ENCODE assay signal across 11 cellular contexts in the genomic region with DNA sequence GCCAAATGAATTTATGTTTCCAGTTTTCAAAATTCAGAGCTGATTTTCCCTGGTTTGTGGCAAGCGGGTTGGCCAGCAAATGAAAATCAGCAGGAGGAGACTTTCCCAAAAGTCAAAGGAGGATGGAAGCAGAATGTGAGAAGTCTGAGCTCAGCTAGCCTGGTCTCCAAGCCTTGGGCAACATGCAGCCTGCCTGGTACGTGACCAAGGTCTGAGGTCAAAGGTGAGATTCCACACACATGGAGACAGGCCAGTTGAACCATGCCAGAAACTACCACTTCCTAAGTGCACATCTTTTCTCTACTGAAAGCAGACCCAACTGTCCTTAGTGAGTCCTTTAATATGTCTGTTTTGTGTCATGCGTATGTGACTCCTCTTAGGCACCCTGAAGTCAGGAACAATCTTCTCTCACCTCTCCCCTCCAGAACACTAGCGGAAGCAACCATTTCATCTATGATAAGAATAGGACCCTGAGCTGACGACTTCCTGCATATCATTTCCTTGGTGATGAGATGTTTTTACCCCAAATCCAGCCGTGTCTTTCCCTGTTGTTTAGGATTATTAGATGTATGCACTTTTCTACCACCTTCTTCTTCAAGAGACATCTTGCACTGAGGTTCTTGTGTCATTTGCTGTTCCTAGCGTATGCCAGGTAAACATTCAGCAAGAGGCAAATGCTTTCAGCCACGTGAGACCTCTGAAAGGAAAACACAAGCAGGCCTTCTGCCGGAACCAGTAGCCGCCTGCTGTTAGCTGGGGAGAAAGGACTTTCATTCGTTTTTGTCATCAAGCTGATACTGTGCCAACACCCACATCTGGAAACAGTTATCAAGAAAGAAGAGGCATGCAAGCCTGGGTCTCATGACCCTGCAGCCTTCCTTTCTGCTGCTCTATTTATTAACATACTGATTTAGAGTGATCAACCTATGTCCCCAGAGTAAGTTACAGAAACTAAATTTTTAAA. TPM values are rescaled to one million over a fixed set of nuclear protein-coding genes. Genes with fewer than 3 reads are reported as not detected.
DNase-seq lines count a peak whose midpoint lies in the region; TF ChIP-seq lines count a peak whose summit lies in the region.
"Had no signal": no experiment of that assay in that cellular context is flagged by ENCODE, and none has a peak within 500 bp of the region (broad histone marks: within the 10 kb centered on the region; RNA-seq: fewer than 3 reads in every experiment).

No MANE protein-coding gene starts in this region.

- H3K27me3 Mint-ChIP-seq in dendritic cell treated with granulocyte-macrophage colony-stimulating factor and Interleukin-4, amounts not matched to agents 40 ng/mL and 50 ng/mL, for 4 days = no peaks in the 10 kb centered on the region
- H3K27me3 Mint-ChIP-seq in progenitor cell of endocrine pancreas = peaks cover 48% of the 10 kb centered on the region
- peaks cover 10% of the 10 kb centered on the region for H3K27me3 Mint-ChIP-seq in activated naive CD4-positive, alpha-beta T cell treated with anti-CD3 and anti-CD28 coated beads, Interleukin-2, amount 10 ng/mL, durations not matched to agents 7 days and 5 days

- H3K4me3 ChIP-seq in AG04449 (ENCODE audit: low read depth, low read length) = no peak overlapping the region

- intact Hi-C loops in dendritic cell treated with granulocyte-macrophage colony-stimulating factor and Interleukin-4, amounts not matched to agents 40 ng/mL and 50 ng/mL, for 4 days (cut with micrococcal nuclease) = no loop called here
- intact Hi-C loops in head of caudate nucleus (cut with DNase I) = no loop called here

- DNase-seq in AG04449 (ENCODE audit: low read depth, low spot score) = peak; percentile 96
- DNase-seq in NCI-H446 treated with DMSO at 0.1 percent for 48 hours (lab: John Stamatoyannopoulos, UW) = peak; percentile 25
- peak; percentile 60 for DNase-seq in mucosa of gallbladder (ENCODE audit: low spot score)
- DNase-seq in head of caudate nucleus = no peak
- DNase-seq in cerebellar cortex (ENCODE audit: low spot score) = no peak
- DNase-seq in progenitor cell of endocrine pancreas (ENCODE audit: low spot score, unreplicated experiment) = no peak
- no peak for DNase-seq in activated naive CD4-positive, alpha-beta T cell treated with anti-CD3 and anti-CD28 coated beads, Interleukin-2, amount 10 ng/mL, durations not matched to agents 7 days and 5 days
- DNase-seq: activated naive CD8-positive, alpha-beta T cell treated with anti-CD3 and anti-CD28 coated beads, Interleukin-2, amount 50 U/mL, for 24 hours; CD4-positive, alpha-beta T cell; stimulated activated CD8-positive, alpha-beta memory T cell treated with anti-CD3 and anti-CD28 coated beads, Interleukin-4, amount 100 ng/mL, for 48 hours had no signal

- H3K4me3 Mint-ChIP-seq in dendritic cell treated with granulocyte-macrophage colony-stimulating factor and Interleukin-4, amounts not matched to agents 40 ng/mL and 50 ng/mL, for 4 days = no peak overlapping the region
- no peak overlapping the region for H3K4me3 Mint-ChIP-seq in progenitor cell of endocrine pancreas (ENCODE audit: low read depth)
- H3K4me3 Mint-ChIP-seq in activated naive CD4-positive, alpha-beta T cell treated with anti-CD3 and anti-CD28 coated beads, Interleukin-2, amount 10 ng/mL, durations not matched to agents 7 days and 5 days = no peak overlapping the region
- H3K4me3 Mint-ChIP-seq: activated naive CD8-positive, alpha-beta T cell treated with anti-CD3 and anti-CD28 coated beads, Interleukin-2, amount 50 U/mL, for 24 hours; CD4-positive, alpha-beta T cell had no signal

- CTCF ChIA-PET in AG04449 (lab: Yijun Ruan, JAX) = interaction anchor here (0.6 to 2.3 kb wide), 11 partner anchors 9 to 78 kb away, joined by 3 to 8 read pairs (median 3); no protein-coding TSS in a partner anchor
- CTCF ChIA-PET in activated naive CD4-positive, alpha-beta T cell treated with anti-CD3 and anti-CD28 coated beads, Interleukin-2, amount 10 ng/mL, durations not matched to agents 7 days and 5 days (lab: Charles Lee) = no interaction called here

- no peaks in the 10 kb centered on the region for H3K36me3 Mint-ChIP-seq in dendritic cell treated with granulocyte-macrophage colony-stimulating factor and Interleukin-4, amounts not matched to agents 40 ng/mL and 50 ng/mL, for 4 days (ENCODE audit: low read depth)
- no peaks in the 10 kb centered on the region for H3K36me3 Mint-ChIP-seq in progenitor cell of endocrine pancreas (ENCODE audit: insufficient read depth)
- H3K36me3 Mint-ChIP-seq in activated naive CD4-positive, alpha-beta T cell treated with anti-CD3 and anti-CD28 coated beads, Interleukin-2, amount 10 ng/mL, durations not matched to agents 7 days and 5 days = no peaks in the 10 kb centered on the region

- peak overlapping the region; percentile 77 for H3K27ac Mint-ChIP-seq in dendritic cell treated with granulocyte-macrophage colony-stimulating factor and Interleukin-4, amounts not matched to agents 40 ng/mL and 50 ng/mL, for 4 days
- H3K27ac Mint-ChIP-seq in progenitor cell of endocrine pancreas = no peak overlapping the region
- H3K27ac Mint-ChIP-seq in activated naive CD4-positive, alpha-beta T cell treated with anti-CD3 and anti-CD28 coated beads, Interleukin-2, amount 10 ng/mL, durations not matched to agents 7 days and 5 days = no peak overlapping the region
- H3K27ac Mint-ChIP-seq: activated naive CD8-positive, alpha-beta T cell treated with anti-CD3 and anti-CD28 coated beads, Interleukin-2, amount 50 U/mL, for 24 hours; CD4-positive, alpha-beta T cell had no signal

- TF ChIP-seq CTCF in AG04449 (IDR thresholded peaks at IDR 0.05; ENCODE audit: insufficient read depth, low read length, missing control alignments) = peak; percentile 66
- TF ChIP-seq CTCF in progenitor cell of endocrine pancreas (IDR thresholded peaks at IDR 0.05; ENCODE audit: unreplicated experiment) = no peak

- peaks cover 91% of the 10 kb centered on the region for H3K4me1 Mint-ChIP-seq in dendritic cell treated with granulocyte-macrophage colony-stimulating factor and Interleukin-4, amounts not matched to agents 40 ng/mL and 50 ng/mL, for 4 days (ENCODE audit: low read depth)
- no peaks in the 10 kb centered on the region for H3K4me1 Mint-ChIP-seq in progenitor cell of endocrine pancreas (ENCODE audit: low read depth)
- H3K4me1 Mint-ChIP-seq in activated naive CD4-positive, alpha-beta T cell treated with anti-CD3 and anti-CD28 coated beads, Interleukin-2, amount 10 ng/mL, durations not matched to agents 7 days and 5 days = no peaks in the 10 kb centered on the region

- POLR2A ChIA-PET in AG04449 (lab: Yijun Ruan, JAX) = interaction anchor here (0.6 to 5.1 kb wide), 7 partner anchors 10 to 664 kb away, joined by 3 to 27 read pairs (median 8); a partner anchor contains a TSS

- no peaks in the 10 kb centered on the region for H3K9me3 Mint-ChIP-seq in dendritic cell treated with granulocyte-macrophage colony-stimulating factor and Interleukin-4, amounts not matched to agents 40 ng/mL and 50 ng/mL, for 4 days
- H3K9me3 Mint-ChIP-seq in progenitor cell of endocrine pancreas (ENCODE audit: low read depth) = no peaks in the 10 kb centered on the region
- no peaks in the 10 kb centered on the region for H3K9me3 Mint-ChIP-seq in activated naive CD4-positive, alpha-beta T cell treated with anti-CD3 and anti-CD28 coated beads, Interleukin-2, amount 10 ng/mL, durations not matched to agents 7 days and 5 days
- H3K9me3 Mint-ChIP-seq: activated naive CD8-positive, alpha-beta T cell treated with anti-CD3 and anti-CD28 coated beads, Interleukin-2, amount 50 U/mL, for 24 hours; CD4-positive, alpha-beta T cell had no signal

RNA-seq across cellular contexts. Expression of a gene that starts 9.7 kb away (rescaled TPM):
- total RNA-seq in mucosa of gallbladder (235 TPM), progenitor cell of endocrine pancreas (2.3 and 3.8 TPM in 2 replicates)

Comparison
In these comparisons a context has a peak if more than half of its experiments do, and no peak if none do; other contexts are left out.
1. DNase-seq: peak in AG04449 (single experiment), NCI-H446 treated with DMSO at 0.1 percent for 48 hours (single experiment) and mucosa of gallbladder (single experiment); none in head of caudate nucleus (0 of 42), cerebellar cortex (single experiment), progenitor cell of endocrine pancreas (single experiment) and activated naive CD4-positive, alpha-beta T cell treated with anti-CD3 and anti-CD28 coated beads, Interleukin-2, amount 10 ng/mL, durations not matched to agents 7 days and 5 days (single experiment).
2. RNA of a gene that starts 9.7 kb away (total RNA-seq): 235 TPM in mucosa of gallbladder (single experiment); 2.3 to 3.8 TPM in progenitor cell of endocrine pancreas; every median in the first group is over 10 times any median in the second.